Comparison of ENCODE assay signal across 23 cellular contexts in genomic region chr9:89882876-89883275, GRCh38.
DNase-seq lines count a peak whose midpoint lies in the region; ATAC-seq and TF ChIP-seq lines count a peak whose summit lies in the region.
"Had no signal": no experiment of that assay in that cellular context is flagged by ENCODE, and none has a peak within 500 bp of the region (broad histone marks: within the 10 kb centered on the region; RNA-seq: fewer than 3 reads in every experiment).

No MANE protein-coding gene starts in this region.

- TF ChIP-seq CTCF in HEK293 (tag by site-specific recombination; IDR thresholded peaks at IDR 0.05) (no peak), esophagus muscularis mucosa (IDR thresholded peaks at IDR 0.05) (no peak), sigmoid colon (IDR thresholded peaks at IDR 0.05) (no peak)

- whole genome bisulfite sequencing in esophagus muscularis mucosa: 89% methylated on average over 5 of the region's 5 CpGs
- WGBS in sigmoid colon, 2 donors: 96 to 97% methylated on average over 5 of the region's 5 CpGs

- H3K4me3 ChIP-seq in HEK293 (ENCODE audit: low read depth, low read length) (no peak overlapping the region), esophagus muscularis mucosa (no peak overlapping the region), sigmoid colon (no peak overlapping the region)
- H3K4me3 ChIP-seq: GM12878, PC-9 had no signal

- ATAC-seq in activated T-cell treated with anti-CD3 and anti-CD28 coated beads, Interleukin-2, amount 50 U/mL, for 4 hours: no peak
- ATAC-seq: GM12878, HepG2, Right ventricle myocardium inferior had no signal

- H3K27me3 Mint-ChIP-seq in activated T-cell treated with anti-CD3 and anti-CD28 coated beads, Interleukin-2, amount 50 U/mL, for 24 hours: no peaks in the 10 kb centered on the region
- H3K27me3 Mint-ChIP-seq in activated T-cell treated with anti-CD3 and anti-CD28 coated beads, Interleukin-2, amount 50 U/mL, for 4 hours (ENCODE audit: low read depth): no peaks in the 10 kb centered on the region

- intact Hi-C loops in esophagus muscularis mucosa (cut with DNase I) (loop anchor here (10.0 kb wide), 2 partner anchors 222 to 278 kb away; partner anchors contain the start of gene GADD45G), sigmoid colon (cut with DNase I) (no loop called here)

- H3K4me1 ChIP-seq in HEK293 (ENCODE audit: control insufficient read depth, insufficient read depth, low read length) (no peaks in the 10 kb centered on the region), esophagus muscularis mucosa (peaks cover 38 to 54% (median 43%) of the 10 kb centered on the region in 4 donors), sigmoid colon (peaks cover 0 to 31% (median 20%) of the 10 kb centered on the region in 4 donors)

- no peaks in the 10 kb centered on the region for H3K4me1 Mint-ChIP-seq in activated T-cell treated with anti-CD3 and anti-CD28 coated beads, Interleukin-2, amount 50 U/mL, for 24 hours (ENCODE audit: low read depth)
- H3K4me1 Mint-ChIP-seq in activated T-cell treated with anti-CD3 and anti-CD28 coated beads, Interleukin-2, amount 50 U/mL, for 4 hours (ENCODE audit: low read depth): no peaks in the 10 kb centered on the region

- TF ChIP-seq POLR2A in esophagus muscularis mucosa (IDR thresholded peaks at IDR 0.05; ENCODE audit: low read depth) (no peak), sigmoid colon (IDR thresholded peaks at IDR 0.05) (no peak)

- no peaks in the 10 kb centered on the region for H3K9me3 Mint-ChIP-seq in activated T-cell treated with anti-CD3 and anti-CD28 coated beads, Interleukin-2, amount 50 U/mL, for 24 hours
- no peaks in the 10 kb centered on the region for H3K9me3 Mint-ChIP-seq in activated T-cell treated with anti-CD3 and anti-CD28 coated beads, Interleukin-2, amount 50 U/mL, for 4 hours

- H3K27ac Mint-ChIP-seq in activated T-cell treated with anti-CD3 and anti-CD28 coated beads, Interleukin-2, amount 50 U/mL, for 24 hours: no peak overlapping the region
- H3K27ac Mint-ChIP-seq: HFFc6 had no signal

- H3K27ac ChIP-seq in HEK293 (ENCODE audit: extremely low read depth, low read depth, low read length): no peak overlapping the region
- H3K27ac ChIP-seq in esophagus muscularis mucosa (replicated peaks in 1 of 4): no peak overlapping the region
- H3K27ac ChIP-seq in sigmoid colon: no peak overlapping the region
- H3K27ac ChIP-seq: C4-2B, KMS-11, PC-9 had no signal

- no peak overlapping the region for H3K4me3 Mint-ChIP-seq in activated T-cell treated with anti-CD3 and anti-CD28 coated beads, Interleukin-2, amount 50 U/mL, for 24 hours
- H3K4me3 Mint-ChIP-seq in activated T-cell treated with anti-CD3 and anti-CD28 coated beads, Interleukin-2, amount 50 U/mL, for 4 hours: no peak overlapping the region
- H3K4me3 Mint-ChIP-seq: HFFc6 had no signal

- H3K27me3 ChIP-seq in esophagus muscularis mucosa (no peaks in the 10 kb centered on the region), sigmoid colon (no peaks in the 10 kb centered on the region)

- POLR2A ChIA-PET in HEK293 (lab: Yijun Ruan, JAX): no interaction called here

- CTCF ChIA-PET in HEK293 (lab: Yijun Ruan, JAX): no interaction called here

- H3K9me3 ChIP-seq in HEK293 (ENCODE audit: control insufficient read depth, insufficient read depth, low read depth, low read length) (no peaks in the 10 kb centered on the region), esophagus muscularis mucosa (no peaks in the 10 kb centered on the region), sigmoid colon (no peaks in the 10 kb centered on the region)

- peak; percentile 23 for DNase-seq in activated T-cell treated with anti-CD3 and anti-CD28 coated beads, Interleukin-2, amount 50 U/mL, for 24 hours
- DNase-seq in activated T-cell treated with anti-CD3 and anti-CD28 coated beads, Interleukin-2, amount 50 U/mL, for 4 hours: no peak
- DNase-seq in esophagus muscularis mucosa (ENCODE audit: extremely low spot score): peak; percentile 74
- DNase-seq in sigmoid colon: peak; percentile 17
- no peak for DNase-seq in SKM-1 treated with dmso at 0.1 percent for 144 hours (lab: John Stamatoyannopoulos, UW; ENCODE audit: unreplicated experiment)
- no peak for DNase-seq in HPDE6-E6E7 (ENCODE audit: extremely low spot score)
- no peak for DNase-seq in stimulated activated CD4-positive, alpha-beta T cell treated with anti-CD3 and anti-CD28 coated beads, Interleukin-2, amount 100 ng/mL, for 48 hours
- DNase-seq: DMS 273 treated with DMSO at 0.1 percent for 48 hours, GDM1, GOT3, HFFc6, NCI-H1048, NCI-H1436 treated with DMSO at 0.1 percent for 48 hours, NCI-H2029 treated with DMSO at 0.1 percent for 48 hours, NCI-H510A, NCI-H774, PC-9 had no signal

- TF ChIP-seq EP300 in esophagus muscularis mucosa (IDR thresholded peaks at IDR 0.05) (no peak), sigmoid colon (IDR thresholded peaks at IDR 0.05) (no peak)

- no peaks in the 10 kb centered on the region for H3K36me3 ChIP-seq in HEK293 (ENCODE audit: control insufficient read depth in 2 of 2, insufficient read depth in 1 of 2, low read length in 2 of 2)
- H3K36me3 ChIP-seq in esophagus muscularis mucosa: no peaks in the 10 kb centered on the region
- no peaks in the 10 kb centered on the region for H3K36me3 ChIP-seq in sigmoid colon

- no peaks in the 10 kb centered on the region for H3K36me3 Mint-ChIP-seq in activated T-cell treated with anti-CD3 and anti-CD28 coated beads, Interleukin-2, amount 50 U/mL, for 24 hours (ENCODE audit: low read depth)
- no peaks in the 10 kb centered on the region for H3K36me3 Mint-ChIP-seq in activated T-cell treated with anti-CD3 and anti-CD28 coated beads, Interleukin-2, amount 50 U/mL, for 4 hours (ENCODE audit: insufficient read depth)

TF ChIP-seq in HEK293, 187 proteins besides CTCF, POLR2A, EP300 and RAD21:
- peak; percentile 60 for TF ChIP-seq EGR2 (tag by site-specific recombination; IDR thresholded peaks at IDR 0.05; ENCODE audit: low read depth)
- no peak for TF ChIP-seq ZNF585B (tag by site-specific recombination; IDR thresholded peaks at IDR 0.05)

Comparison
In these comparisons a context has a peak if more than half of its experiments do, and no peak if none do; other contexts are left out.
1. DNase-seq: peak in activated T-cell treated with anti-CD3 and anti-CD28 coated beads, Interleukin-2, amount 50 U/mL, for 24 hours (single experiment), esophagus muscularis mucosa (single experiment) and sigmoid colon (single experiment); none in activated T-cell treated with anti-CD3 and anti-CD28 coated beads, Interleukin-2, amount 50 U/mL, for 4 hours (single experiment), SKM-1 treated with dmso at 0.1 percent for 144 hours (single experiment), HPDE6-E6E7 (single experiment) and stimulated activated CD4-positive, alpha-beta T cell treated with anti-CD3 and anti-CD28 coated beads, Interleukin-2, amount 100 ng/mL, for 48 hours (0 of 2).